ENCODE assay signal across 9 cellular contexts in genomic region chr12:39587247-39587646, GRCh38. TPM values are rescaled to one million over a fixed set of nuclear protein-coding genes. Genes with fewer than 3 reads are reported as not detected.
DNase-seq lines count a peak whose midpoint lies in the region; ATAC-seq and TF ChIP-seq lines count a peak whose summit lies in the region.
"Had no signal": no experiment of that assay in that cellular context is flagged by ENCODE, and none has a peak within 500 bp of the region (broad histone marks: within the 10 kb centered on the region; RNA-seq: fewer than 3 reads in every experiment).

No MANE protein-coding gene starts in this region.

- no peak for TF ChIP-seq POLR2A in sigmoid colon (IDR thresholded peaks at IDR 0.05)

- H3K36me3 ChIP-seq in CD8-positive, alpha-beta T cell (ENCODE audit: insufficient read depth, low read length) = peaks cover 11% of the 10 kb centered on the region
- no peaks in the 10 kb centered on the region for H3K36me3 ChIP-seq in sigmoid colon

- intact Hi-C loops in CD8-positive, alpha-beta T cell (cut with DNase I, micrococcal nuclease) = loop anchor here (1.0 to 10.0 kb wide), 8 partner anchors 105 to 520 kb away; partner anchors contain the start of gene SLC2A13 (in 1 of the 2)
- intact Hi-C loops in sigmoid colon (cut with DNase I) = no loop called here

- peak in 3 of 7 experiments; percentile 1 to 19 (median 13) for DNase-seq in CD8-positive, alpha-beta T cell
- DNase-seq in activated T-cell treated with anti-CD3 and anti-CD28 coated beads, Interleukin-2, amount 50 U/mL, for 72 hours = peak in 1 of 2 donors; percentile 1
- DNase-seq in renal cortical epithelial cell (ENCODE audit: low read depth) (peak; percentile 9), GM03348 (ENCODE audit: low spot score) (no peak), sigmoid colon (no peak)
- DNase-seq: left cardiac atrium had no signal

- no peaks in the 10 kb centered on the region for H3K27me3 ChIP-seq in CD8-positive, alpha-beta T cell (ENCODE audit: insufficient read depth, low read length)
- H3K27me3 ChIP-seq in sigmoid colon = no peaks in the 10 kb centered on the region

- H3K27ac ChIP-seq in CD8-positive, alpha-beta T cell (ENCODE audit: low read depth, low read length) = no peak overlapping the region
- no peak overlapping the region for H3K27ac ChIP-seq in sigmoid colon

- CTCF ChIA-PET in CD8-positive, alpha-beta T cell (lab: Charles Lee) = interaction anchor here (0.6 to 3.0 kb wide), 16 partner anchors 8 to 404 kb away, joined by 3 to 8 read pairs (median 4); no protein-coding TSS in a partner anchor

- POLR2A ChIA-PET in CD8-positive, alpha-beta T cell (lab: Charles Lee) = no interaction called here

- H3K9me3 ChIP-seq in CD8-positive, alpha-beta T cell (ENCODE audit: low read length) = no peaks in the 10 kb centered on the region
- H3K9me3 ChIP-seq in sigmoid colon = no peaks in the 10 kb centered on the region

- H3K9me3 Mint-ChIP-seq in CD8-positive, alpha-beta T cell = no peaks in the 10 kb centered on the region
- no peaks in the 10 kb centered on the region for H3K9me3 Mint-ChIP-seq in activated T-cell treated with anti-CD3 and anti-CD28 coated beads, Interleukin-2, amount 50 U/mL, for 72 hours

- H3K4me3 Mint-ChIP-seq in CD8-positive, alpha-beta T cell = no peak overlapping the region
- no peak overlapping the region for H3K4me3 Mint-ChIP-seq in activated T-cell treated with anti-CD3 and anti-CD28 coated beads, Interleukin-2, amount 50 U/mL, for 72 hours

- no peaks in the 10 kb centered on the region for H3K4me1 ChIP-seq in CD8-positive, alpha-beta T cell (ENCODE audit: insufficient read depth, low read length)
- H3K4me1 ChIP-seq in sigmoid colon = no peaks in the 10 kb centered on the region

- TF ChIP-seq CTCF in CD8-positive, alpha-beta T cell (IDR thresholded peaks at IDR 0.05) = peak; percentile 53
- TF ChIP-seq CTCF in sigmoid colon (IDR thresholded peaks at IDR 0.05) = no peak

- WGBS in sigmoid colon, 2 donors = 52 to 59% methylated on average over 3 of the region's 3 CpGs

- peaks cover 14% of the 10 kb centered on the region for H3K4me1 Mint-ChIP-seq in CD8-positive, alpha-beta T cell (ENCODE audit: low read depth)
- H3K4me1 Mint-ChIP-seq in activated T-cell treated with anti-CD3 and anti-CD28 coated beads, Interleukin-2, amount 50 U/mL, for 72 hours (ENCODE audit: low read depth) = peaks cover 12% of the 10 kb centered on the region

- no peak for TF ChIP-seq EP300 in sigmoid colon (IDR thresholded peaks at IDR 0.05)

- no peak overlapping the region for H3K27ac Mint-ChIP-seq in CD8-positive, alpha-beta T cell
- H3K27ac Mint-ChIP-seq in activated T-cell treated with anti-CD3 and anti-CD28 coated beads, Interleukin-2, amount 50 U/mL, for 72 hours = peak overlapping the region; percentile 47

- no peak overlapping the region for H3K4me3 ChIP-seq in CD8-positive, alpha-beta T cell (ENCODE audit: low read depth, low read length)
- H3K4me3 ChIP-seq in sigmoid colon = no peak overlapping the region

- H3K27me3 Mint-ChIP-seq in CD8-positive, alpha-beta T cell (ENCODE audit: low read depth) = no peaks in the 10 kb centered on the region
- H3K27me3 Mint-ChIP-seq in activated T-cell treated with anti-CD3 and anti-CD28 coated beads, Interleukin-2, amount 50 U/mL, for 72 hours (ENCODE audit: low read depth) = no peaks in the 10 kb centered on the region

- peaks cover 59% of the 10 kb centered on the region for H3K36me3 Mint-ChIP-seq in CD8-positive, alpha-beta T cell
- H3K36me3 Mint-ChIP-seq in activated T-cell treated with anti-CD3 and anti-CD28 coated beads, Interleukin-2, amount 50 U/mL, for 72 hours (ENCODE audit: insufficient read depth in 2 of 2) = peaks cover 7 to 8% of the 10 kb centered on the region in 2 donors

- ATAC-seq in CD8-positive, alpha-beta T cell = peak; percentile 75
- ATAC-seq in GM18868 (IDR thresholded peaks at IDR 0.05; ENCODE audit: unreplicated experiment) = peak; percentile 95
- peak; percentile 79 for ATAC-seq in HG03442 (IDR thresholded peaks at IDR 0.05; ENCODE audit: unreplicated experiment)
- ATAC-seq in activated T-cell treated with anti-CD3 and anti-CD28 coated beads, Interleukin-2, amount 50 U/mL, for 72 hours (replicated peaks in 1 of 2) = no peak
- ATAC-seq in GM19023 (IDR thresholded peaks at IDR 0.05; ENCODE audit: unreplicated experiment) = no peak

RNA-seq across cellular contexts. Expression of gene ABCD2, which starts 32.4 kb away (rescaled TPM):
- 1 to 10 TPM; 3.4 to 3.5 TPM for total RNA-seq in CD8-positive, alpha-beta T cell
- 10 to 100 TPM in 1 of 2 donors, 1 to 10 TPM in 1; 10.0 to 11.2 TPM for total RNA-seq in activated T-cell treated with anti-CD3 and anti-CD28 coated beads, Interleukin-2, amount 50 U/mL, for 72 hours
- total RNA-seq in renal cortical epithelial cell = under 0.01 TPM in 1 of 2 replicates, not detected in the other
- total RNA-seq in sigmoid colon = 1 to 10 TPM in 1 of 4 donors, under 1 TPM in 3; 0.49 to 2.9 (median 0.62) TPM
- under 1 TPM in 1 of 3 donors, not detected in 2; 0.89 TPM for polyA plus RNA-seq in sigmoid colon

Comparison
In these comparisons a context has a peak if more than half of its experiments do, and no peak if none do; other contexts are left out.
1. ATAC-seq: peak in CD8-positive, alpha-beta T cell (single experiment), GM18868 (single experiment) and HG03442 (single experiment); none in activated T-cell treated with anti-CD3 and anti-CD28 coated beads, Interleukin-2, amount 50 U/mL, for 72 hours (0 of 2) and GM19023 (single experiment).